ENCODE assay signal across 23 cellular contexts in genomic region chr19:16831531-16831930, GRCh38. TPM values are rescaled to one million over a fixed set of nuclear protein-coding genes. Genes with fewer than 3 reads are reported as not detected.
DNase-seq lines count a peak whose midpoint lies in the region; ATAC-seq and TF ChIP-seq lines count a peak whose summit lies in the region.
"Had no signal": no experiment of that assay in that cellular context is flagged by ENCODE, and none has a peak within 500 bp of the region (broad histone marks: within the 10 kb centered on the region; RNA-seq: fewer than 3 reads in every experiment).

No MANE protein-coding gene starts in this region.

- H3K36me3 Mint-ChIP-seq in activated naive CD4-positive, alpha-beta T cell treated with anti-CD3 and anti-CD28 coated beads, Interleukin-2, amount 10 ng/mL, durations not matched to agents 7 days and 5 days: peaks cover 22% of the 10 kb centered on the region
- H3K36me3 Mint-ChIP-seq in T-cell: peaks cover 23% of the 10 kb centered on the region
- H3K36me3 Mint-ChIP-seq in immature natural killer cell: peaks cover 4 to 22% (median 14%) of the 10 kb centered on the region in 3 donors
- H3K36me3 Mint-ChIP-seq in stimulated activated effector memory CD8-positive, alpha-beta T cell treated with anti-CD3 and anti-CD28 coated beads, Interleukin-12 subunit alpha, Interleukin-12 subunit beta, amount 100 ng/mL, for 72 hours: peaks cover 60% of the 10 kb centered on the region

- POLR2A ChIA-PET in T-cell (lab: Charles Lee): interaction anchor here in 1 of 2 donors (0.6 kb wide), 1 partner anchor 265 kb away, joined by 3 read pairs; no protein-coding TSS in a partner anchor

- ATAC-seq in T-cell (replicated peaks in 1 of 4): no peak
- no peak for ATAC-seq in stimulated activated effector memory CD8-positive, alpha-beta T cell treated with anti-CD3 and anti-CD28 coated beads, Interleukin-12 subunit alpha, Interleukin-12 subunit beta, amount 100 ng/mL, for 72 hours
- ATAC-seq: right lobe of liver had no signal

- H3K4me1 Mint-ChIP-seq in activated naive CD4-positive, alpha-beta T cell treated with anti-CD3 and anti-CD28 coated beads, Interleukin-2, amount 10 ng/mL, durations not matched to agents 7 days and 5 days: peaks cover 24% of the 10 kb centered on the region
- H3K4me1 Mint-ChIP-seq in T-cell (peaks cover 12 to 32% (median 24%) of the 10 kb centered on the region in 3 donors), immature natural killer cell (peaks cover 25 to 28% of the 10 kb centered on the region in 2 donors)
- peaks cover 16% of the 10 kb centered on the region for H3K4me1 Mint-ChIP-seq in stimulated activated effector memory CD8-positive, alpha-beta T cell treated with anti-CD3 and anti-CD28 coated beads, Interleukin-12 subunit alpha, Interleukin-12 subunit beta, amount 100 ng/mL, for 72 hours

- H3K9me3 Mint-ChIP-seq in activated naive CD4-positive, alpha-beta T cell treated with anti-CD3 and anti-CD28 coated beads, Interleukin-2, amount 10 ng/mL, durations not matched to agents 7 days and 5 days: no peaks in the 10 kb centered on the region
- H3K9me3 Mint-ChIP-seq in T-cell (no peaks in the 10 kb centered on the region), immature natural killer cell (no peaks in the 10 kb centered on the region)
- H3K9me3 Mint-ChIP-seq in stimulated activated effector memory CD8-positive, alpha-beta T cell treated with anti-CD3 and anti-CD28 coated beads, Interleukin-12 subunit alpha, Interleukin-12 subunit beta, amount 100 ng/mL, for 72 hours: no peaks in the 10 kb centered on the region

- TF ChIP-seq CTCF in lower leg skin (IDR thresholded peaks at IDR 0.05): no peak

- H3K27ac Mint-ChIP-seq in activated naive CD4-positive, alpha-beta T cell treated with anti-CD3 and anti-CD28 coated beads, Interleukin-2, amount 10 ng/mL, durations not matched to agents 7 days and 5 days: peak overlapping the region; percentile 44
- no peak overlapping the region for H3K27ac Mint-ChIP-seq in T-cell
- peak overlapping the region in 3 of 6 donors; percentile 22 to 86 (median 67) for H3K27ac Mint-ChIP-seq in immature natural killer cell
- H3K27ac Mint-ChIP-seq in stimulated activated effector memory CD8-positive, alpha-beta T cell treated with anti-CD3 and anti-CD28 coated beads, Interleukin-12 subunit alpha, Interleukin-12 subunit beta, amount 100 ng/mL, for 72 hours: no peak overlapping the region

- TF ChIP-seq POLR2A in lower leg skin (IDR thresholded peaks at IDR 0.05): no peak

- intact Hi-C loops in posterior vena cava (cut with DNase I) (no loop called here), lower leg skin (cut with DNase I; ENCODE audit: low total_unique reads) (no loop called here)

- CTCF ChIA-PET in activated naive CD4-positive, alpha-beta T cell treated with anti-CD3 and anti-CD28 coated beads, Interleukin-2, amount 10 ng/mL, durations not matched to agents 7 days and 5 days (lab: Charles Lee): no interaction called here
- CTCF ChIA-PET in T-cell (lab: Charles Lee): interaction anchor here in 1 of 2 donors (0.7 kb wide), 1 partner anchor 194 kb away, joined by 4 read pairs; no protein-coding TSS in a partner anchor

- peak overlapping the region; percentile 6 for H3K4me3 Mint-ChIP-seq in activated naive CD4-positive, alpha-beta T cell treated with anti-CD3 and anti-CD28 coated beads, Interleukin-2, amount 10 ng/mL, durations not matched to agents 7 days and 5 days
- H3K4me3 Mint-ChIP-seq in T-cell: peak overlapping the region; percentile 15 to 28 (median 21)
- peak overlapping the region; percentile 9 to 68 (median 28) for H3K4me3 Mint-ChIP-seq in immature natural killer cell
- peak overlapping the region; percentile 3 for H3K4me3 Mint-ChIP-seq in stimulated activated effector memory CD8-positive, alpha-beta T cell treated with anti-CD3 and anti-CD28 coated beads, Interleukin-12 subunit alpha, Interleukin-12 subunit beta, amount 100 ng/mL, for 72 hours

- 95 to 96% methylated on average over 9 of the region's 9 CpGs for WGBS in lower leg skin, 2 donors

- no peak for DNase-seq in activated naive CD4-positive, alpha-beta T cell treated with anti-CD3 and anti-CD28 coated beads, Interleukin-2, amount 10 ng/mL, durations not matched to agents 7 days and 5 days
- DNase-seq in activated naive CD4-positive, alpha-beta T cell (lab: John Stamatoyannopoulos, UW): no peak
- no peak for DNase-seq in T-cell
- no peak for DNase-seq in immature natural killer cell
- DNase-seq in stimulated activated effector memory CD8-positive, alpha-beta T cell treated with anti-CD3 and anti-CD28 coated beads, Interleukin-12 subunit alpha, Interleukin-12 subunit beta, amount 100 ng/mL, for 72 hours (ENCODE audit: low spot score in 2 of 2): no peak
- DNase-seq in stimulated activated CD4-positive, alpha-beta T cell treated with anti-CD3 and anti-CD28 coated beads, Interleukin-2, amount 100 ng/mL, for 48 hours: no peak
- DNase-seq in posterior vena cava (ENCODE audit: low spot score): no peak
- DNase-seq in lower leg skin (ENCODE audit: low spot score in 2 of 2): no peak
- DNase-seq: activated CD4-positive, alpha-beta T cell treated with anti-CD3 and anti-CD28 coated beads, Interleukin-2, amount 50 U/mL, for 4 hours; DMS53; GF-D8; glutamatergic neuron; GM23248; MM.1S; NCI-H146; NCI-H2171; NCI-H69; occipital lobe; right lobe of liver; stimulated activated naive CD4-positive, alpha-beta T cell; thyroid gland had no signal

- peaks cover 8% of the 10 kb centered on the region for H3K27me3 Mint-ChIP-seq in activated naive CD4-positive, alpha-beta T cell treated with anti-CD3 and anti-CD28 coated beads, Interleukin-2, amount 10 ng/mL, durations not matched to agents 7 days and 5 days
- peaks cover 3 to 6% of the 10 kb centered on the region in 2 donors for H3K27me3 Mint-ChIP-seq in T-cell
- H3K27me3 Mint-ChIP-seq in immature natural killer cell (ENCODE audit: low read depth in 3 of 3): peaks cover 5 to 9% (median 7%) of the 10 kb centered on the region in 3 donors

- no peak overlapping the region for H3K4me3 ChIP-seq in lower leg skin (ENCODE audit: low read depth, poor library complexity, severe bottlenecking)
- H3K4me3 ChIP-seq: breast epithelium, right lobe of liver, thyroid gland had no signal

RNA-seq across cellular contexts. Expression of gene SIN3B, which starts 2.3 kb away (rescaled TPM):
- total RNA-seq in T-cell (10 to 100 TPM; 76.4 to 94.5 (median 84.1) TPM), posterior vena cava (10 to 100 TPM; 34.6 to 36.5 TPM), lower leg skin (10 to 100 TPM; 26.3 to 54.4 (median 40.1) TPM)
- polyA plus RNA-seq in immature natural killer cell: 1 to 10 TPM; 1.8 to 7.9 (median 2.3) TPM

RNA-seq across cellular contexts. Expression of gene F2RL3, which starts 57.3 kb away (rescaled TPM):
- total RNA-seq in T-cell (under 1 TPM in 3 of 5 donors, not detected in 2; 0.15 to 0.44 (median 0.30) TPM), posterior vena cava (1 to 10 TPM; 1.2 to 4.6 TPM), lower leg skin (10 to 100 TPM in 1 of 4 donors, 1 to 10 TPM in 3; 3.7 to 11.0 (median 5.6) TPM)
- under 1 TPM in 2 of 3 donors, not detected in 1; 0.48 TPM for polyA plus RNA-seq in immature natural killer cell
- total RNA-seq: GM23248 had no signal
- polyA plus RNA-seq: AG04450, GM23248 had no signal
